13 cellular contexts compared by ENCODE assay signal in the genomic region with DNA sequence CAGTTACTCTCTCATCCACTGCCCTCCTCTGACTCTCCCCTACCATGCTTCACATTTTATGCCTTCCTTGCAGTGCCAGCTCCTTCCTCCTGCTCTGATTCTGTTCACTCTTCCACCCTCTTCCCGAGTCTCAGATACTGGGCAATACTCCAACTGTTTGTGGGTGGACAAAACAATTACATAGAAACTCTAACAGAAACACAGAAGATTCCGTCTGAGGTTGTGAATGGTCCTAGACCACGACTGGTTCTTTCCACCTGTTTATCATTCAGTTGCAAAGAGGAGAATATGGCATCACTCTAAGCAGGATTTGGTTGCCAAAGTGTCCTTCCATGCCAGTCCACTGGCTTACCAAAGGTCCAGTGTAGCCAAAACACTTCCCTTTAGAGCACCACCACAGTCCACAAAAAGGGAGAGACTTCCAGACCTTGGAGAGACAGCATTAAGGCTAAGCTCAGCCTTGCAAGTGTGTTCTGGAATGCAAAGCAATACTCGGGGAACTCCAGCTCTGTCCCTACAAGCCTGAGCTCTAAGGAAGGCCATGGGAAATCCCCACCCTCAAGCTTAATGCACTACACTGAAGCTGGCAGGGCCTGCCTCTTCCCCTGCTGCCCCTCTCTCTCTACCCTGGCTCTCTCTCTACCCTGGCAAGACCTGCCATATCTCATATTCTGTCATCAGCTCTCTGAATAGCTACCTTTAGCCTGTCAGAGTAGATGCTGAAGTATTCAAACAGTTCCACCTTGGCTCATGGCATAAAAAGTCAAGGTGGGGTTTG. TPM values are rescaled to one million over a fixed set of nuclear protein-coding genes. Genes with fewer than 3 reads are reported as not detected.
DNase-seq lines count a peak whose midpoint lies in the region; ATAC-seq and TF ChIP-seq lines count a peak whose summit lies in the region.
"Had no signal": no experiment of that assay in that cellular context is flagged by ENCODE, and none has a peak within 500 bp of the region (broad histone marks: within the 10 kb centered on the region; RNA-seq: fewer than 3 reads in every experiment).

No MANE protein-coding gene starts in this region.

- peaks cover 10% of the 10 kb centered on the region for H3K9me3 Mint-ChIP-seq in osteocyte (ENCODE audit: unreplicated experiment)
- H3K9me3 Mint-ChIP-seq: activated B cell treated with CpG ODN at 0.5 μM for 24 hours; activated naive CD4-positive, alpha-beta T cell treated with anti-CD3 and anti-CD28 coated beads for 36 hours had no signal

- CTCF ChIA-PET in IMR-90 (lab: Yijun Ruan, JAX): interaction anchor here (1.2 to 1.7 kb wide), 2 partner anchors 9 to 81 kb away, joined by 3 to 6 read pairs; no protein-coding TSS in a partner anchor

- DNase-seq in IMR-90 (peak; percentile 83), epithelial cell of esophagus (ENCODE audit: low read depth) (peak; percentile 98), osteocyte (ENCODE audit: extremely low spot score, unreplicated experiment) (no peak), NCI-H2081 treated with DMSO at 0.1 percent for 48 hours (lab: John Stamatoyannopoulos, UW) (no peak), left lobe of liver (ENCODE audit: low spot score) (no peak), Peyer's patch (no peak)
- DNase-seq: activated B cell treated with CpG ODN at 0.5 μM for 24 hours; activated naive CD4-positive, alpha-beta T cell treated with anti-CD3 and anti-CD28 coated beads for 36 hours; Caco-2; small intestine had no signal

- ATAC-seq in GM18520 (IDR thresholded peaks at IDR 0.05; ENCODE audit: unreplicated experiment) (peak; percentile 73), IMR-90 (ENCODE audit: low read depth) (peak; percentile 78), HG02973 (IDR thresholded peaks at IDR 0.05; ENCODE audit: unreplicated experiment) (no peak), left lobe of liver (no peak)
- ATAC-seq: stimulated activated effector memory CD8-positive, alpha-beta T cell treated with anti-CD3 and anti-CD28 coated beads, Interleukin-12 subunit alpha, Interleukin-12 subunit beta, amount 100 ng/mL, for 72 hours had no signal

- peaks cover 5% of the 10 kb centered on the region for H3K9me1 ChIP-seq in IMR-90 (ENCODE audit: insufficient read depth, low read length)

- TSS peak; percentile 44 for BruUV-seq in IMR-90 (replicated peaks; lab: Mats Ljungman, UMichigan)

- H3K79me1 ChIP-seq in IMR-90 (ENCODE audit: low read depth in 1 of 2, low read length in 2 of 2): peaks cover 3 to 13% of the 10 kb centered on the region in 2 experiments; a peak in 2 of 4 replicates

- peak overlapping the region; percentile 16 for H3K56ac ChIP-seq in IMR-90 (ENCODE audit: extremely low read depth, insufficient read depth, low read length)

- peak overlapping the region; percentile 45 for H3K27ac Mint-ChIP-seq in osteocyte (ENCODE audit: unreplicated experiment)
- H3K27ac Mint-ChIP-seq: activated B cell treated with CpG ODN at 0.5 μM for 24 hours; activated naive CD4-positive, alpha-beta T cell treated with anti-CD3 and anti-CD28 coated beads for 36 hours; stimulated activated effector memory CD8-positive, alpha-beta T cell treated with anti-CD3 and anti-CD28 coated beads, Interleukin-12 subunit alpha, Interleukin-12 subunit beta, amount 100 ng/mL, for 72 hours had no signal

- peak overlapping the region; percentile 89 for H2BK20ac ChIP-seq in IMR-90 (ENCODE audit: low read depth, low read length)

- no peak overlapping the region for H3K9ac ChIP-seq in IMR-90 (ENCODE audit: low read depth, low read length)

- H3K36me3 ChIP-seq in IMR-90 (ENCODE audit: control insufficient read depth, insufficient read depth, low read length): no peaks in the 10 kb centered on the region
- H3K36me3 ChIP-seq in Peyer's patch: no peaks in the 10 kb centered on the region

- H4K20me1 ChIP-seq in IMR-90 (ENCODE audit: insufficient read depth, low read length): no peaks in the 10 kb centered on the region

- H3K9me3 ChIP-seq in IMR-90 (ENCODE audit: control insufficient read depth, insufficient read depth, low read length) (no peaks in the 10 kb centered on the region), Peyer's patch (no peaks in the 10 kb centered on the region)

- H3K36me3 Mint-ChIP-seq in osteocyte (ENCODE audit: unreplicated experiment): peaks cover 7% of the 10 kb centered on the region
- H3K36me3 Mint-ChIP-seq: stimulated activated effector memory CD8-positive, alpha-beta T cell treated with anti-CD3 and anti-CD28 coated beads, Interleukin-12 subunit alpha, Interleukin-12 subunit beta, amount 100 ng/mL, for 72 hours had no signal

- H2AFZ ChIP-seq in IMR-90 (replicated peaks; ENCODE audit: low read length, poor library complexity): peak overlapping the region; percentile 36

- TF ChIP-seq RAD21 in IMR-90 (IDR thresholded peaks at IDR 0.05; ENCODE audit: low read length): no peak

- H3K4me3 ChIP-seq in IMR-90 (ENCODE audit: insufficient read depth, low read depth, low read length) (no peak overlapping the region), epithelial cell of esophagus (ENCODE audit: low read length) (no peak overlapping the region), Peyer's patch (no peak overlapping the region)

- no peaks in the 10 kb centered on the region for H3K27me3 Mint-ChIP-seq in osteocyte (ENCODE audit: unreplicated experiment)
- H3K27me3 Mint-ChIP-seq: activated B cell treated with CpG ODN at 0.5 μM for 24 hours had no signal

- H3K4ac ChIP-seq in IMR-90 (ENCODE audit: low read depth, low read length): peak overlapping the region; percentile 70

- H3K14ac ChIP-seq in IMR-90 (replicated peaks; ENCODE audit: low read depth, low read length): peak overlapping the region; percentile 66

- H4K8ac ChIP-seq in IMR-90 (ENCODE audit: low read depth in 2 of 2, low read length in 2 of 2): peak overlapping the region; percentile 8 to 77; a peak in 2 of 4 replicates

- intact Hi-C loops in IMR-90 (cut with micrococcal nuclease): no loop called here

- peak overlapping the region; percentile 88 for H2BK120ac ChIP-seq in IMR-90 (ENCODE audit: low read depth, low read length)

- TF ChIP-seq POLR2A in IMR-90 (IDR thresholded peaks at IDR 0.05; ENCODE audit: low read depth, low read length): no peak
- TF ChIP-seq POLR2A in Peyer's patch (IDR thresholded peaks at IDR 0.05): no peak

- H2BK15ac ChIP-seq in IMR-90 (ENCODE audit: low read depth, low read length): peak overlapping the region; percentile 96

- H4K91ac ChIP-seq in IMR-90 (ENCODE audit: insufficient read depth, low read depth, low read length): peak overlapping the region; percentile 82

- H3K27me3 ChIP-seq in IMR-90 (ENCODE audit: control insufficient read depth, insufficient read depth, low read length): no peaks in the 10 kb centered on the region
- no peaks in the 10 kb centered on the region for H3K27me3 ChIP-seq in Peyer's patch

- peak overlapping the region; percentile 46 for H3K27ac ChIP-seq in IMR-90 (ENCODE audit: insufficient read depth, low read length)
- H3K27ac ChIP-seq in Peyer's patch: no peak overlapping the region

- H3K23ac ChIP-seq in IMR-90 (ENCODE audit: low read depth, low read length): peak overlapping the region; percentile 41

- peak overlapping the region; percentile 60; the same call in 1 of the 2 replicates for H3K18ac ChIP-seq in IMR-90 (ENCODE audit: low read depth, low read length)

- dilution Hi-C loops in IMR-90 (cut with HindIII; ENCODE audit: low sequenced_read_pairs, unreplicated experiment): no loop called here

- peak overlapping the region; percentile 76 for H2BK5ac ChIP-seq in IMR-90 (ENCODE audit: low read depth, low read length, poor library complexity, severe bottlenecking)

- peak overlapping the region; percentile 1; the same call in 1 of the 2 replicates for H3K4me2 ChIP-seq in IMR-90 (ENCODE audit: low read depth, low read length)

- POLR2A ChIA-PET in IMR-90 (lab: Charles Lee; ENCODE audit: unreplicated experiment): interaction anchor here (1.4 kb wide), 1 partner anchor 39 kb away, joined by 4 read pairs; no protein-coding TSS in a partner anchor

- peaks cover 13% of the 10 kb centered on the region for H3K4me1 ChIP-seq in IMR-90 (ENCODE audit: control insufficient read depth, insufficient read depth, low read length)
- no peaks in the 10 kb centered on the region for H3K4me1 ChIP-seq in Peyer's patch

- TF ChIP-seq CTCF in IMR-90 (conservative IDR thresholded peaks at IDR 0.05; ENCODE audit: low read depth, low read length) (no peak), epithelial cell of esophagus (IDR thresholded peaks at IDR 0.05; ENCODE audit: insufficient read depth, low read depth, low read length, missing control alignments) (no peak), osteocyte (IDR thresholded peaks at IDR 0.05) (no peak), Peyer's patch (IDR thresholded peaks at IDR 0.05) (no peak)

- no CpG with 5 or more reads among the region's 4 CpGs for WGBS in IMR-90 (ENCODE audit: extremely low coverage in 2 of 2, insufficient read length in 1 of 2), 2 experiments

- peak overlapping the region; percentile 87 for H2AK5ac ChIP-seq in IMR-90 (ENCODE audit: low read depth, low read length)

- in situ Hi-C loops in IMR-90 (cut with MboI; ENCODE audit: low sequenced_read_pairs): no loop called here

- H3K4me1 Mint-ChIP-seq in osteocyte (ENCODE audit: unreplicated experiment): peaks cover 38% of the 10 kb centered on the region
- H3K4me1 Mint-ChIP-seq: activated B cell treated with CpG ODN at 0.5 μM for 24 hours; stimulated activated effector memory CD8-positive, alpha-beta T cell treated with anti-CD3 and anti-CD28 coated beads, Interleukin-12 subunit alpha, Interleukin-12 subunit beta, amount 100 ng/mL, for 72 hours had no signal

- no peak overlapping the region for H3K4me3 Mint-ChIP-seq in osteocyte (ENCODE audit: unreplicated experiment)
- H3K4me3 Mint-ChIP-seq: activated B cell treated with CpG ODN at 0.5 μM for 24 hours; activated naive CD4-positive, alpha-beta T cell treated with anti-CD3 and anti-CD28 coated beads for 36 hours; stimulated activated effector memory CD8-positive, alpha-beta T cell treated with anti-CD3 and anti-CD28 coated beads, Interleukin-12 subunit alpha, Interleukin-12 subunit beta, amount 100 ng/mL, for 72 hours had no signal

- peak overlapping the region; percentile 51; the same call in 1 of the 2 replicates for H4K5ac ChIP-seq in IMR-90 (ENCODE audit: low read depth, low read length)

- peak overlapping the region; percentile 69 for H2AK9ac ChIP-seq in IMR-90 (replicated peaks; ENCODE audit: low read depth, low read length, poor library complexity)

RNA-seq across cellular contexts. Expression of a gene that starts 33.6 kb away (rescaled TPM):
- 331 and 449 TPM in 2 replicates for total RNA-seq in IMR-90 (2012; rRNA removed)
- polyA plus RNA-seq in IMR-90 (2012; rRNA removed): 111 and 136 TPM in 2 replicates
- polyA plus RNA-seq in IMR-90 (2012; cell fraction: cytosol; rRNA removed): 23.5 and 27.4 TPM in 2 replicates
- 14.3 and 120 TPM in 2 replicates for polyA plus RNA-seq in IMR-90 (2012; cell fraction: nucleus; rRNA removed; ENCODE audit: low replicate concordance)
- total RNA-seq in osteocyte: 146 and 160 TPM in 2 replicates
- 19.2 TPM for total RNA-seq in left lobe of liver
- total RNA-seq in Peyer's patch: 10 to 100 TPM; 14.9 to 80.6 (median 46.7) TPM
- total RNA-seq: activated B cell treated with CpG ODN at 0.5 μM for 24 hours; activated naive CD4-positive, alpha-beta T cell treated with anti-CD3 and anti-CD28 coated beads for 36 hours had no signal

Comparison
In these comparisons a context has a peak if more than half of its experiments do, and no peak if none do; other contexts are left out.
1. ATAC-seq: peak in GM18520 (single experiment) and IMR-90 (single experiment); none in HG02973 (single experiment) and left lobe of liver (single experiment).
2. DNase-seq: peak in IMR-90 (single experiment) and epithelial cell of esophagus (single experiment); none in osteocyte (single experiment), NCI-H2081 treated with DMSO at 0.1 percent for 48 hours (single experiment), left lobe of liver (single experiment) and Peyer's patch (0 of 3).